In the genomic region with DNA sequence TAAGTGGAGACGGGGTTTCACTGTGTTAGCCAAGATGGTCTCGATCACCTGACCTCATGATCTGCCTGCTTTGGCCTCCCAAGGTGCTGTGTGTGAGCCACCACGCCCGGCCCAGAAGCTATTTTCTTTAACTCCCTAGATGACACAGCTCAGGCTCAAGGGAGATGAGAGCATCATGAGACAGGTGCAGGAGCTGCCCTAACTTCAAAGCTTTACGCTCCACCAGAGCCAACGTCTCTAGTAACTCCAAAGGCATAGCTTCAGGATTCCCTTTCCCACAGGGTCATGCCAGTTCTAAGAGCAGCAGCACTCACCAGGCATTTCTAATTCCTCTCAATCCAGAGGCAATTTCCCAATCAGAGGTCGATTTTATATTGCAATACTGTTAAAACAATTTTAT, we compare ENCODE assay signal across 26 cellular contexts. TPM values are rescaled to one million over a fixed set of nuclear protein-coding genes. Genes with fewer than 3 reads are reported as not detected.
DNase-seq lines count a peak whose midpoint lies in the region; ATAC-seq and TF ChIP-seq lines count a peak whose summit lies in the region.
"Had no signal": no experiment of that assay in that cellular context is flagged by ENCODE, and none has a peak within 500 bp of the region (broad histone marks: within the 10 kb centered on the region; RNA-seq: fewer than 3 reads in every experiment).

No MANE protein-coding gene starts in this region.

- H3K4me3 ChIP-seq in SJSA1 (no peak overlapping the region), fibroblast of villous mesenchyme (ENCODE audit: low read depth, low read length) (no peak overlapping the region), psoas muscle (no peak overlapping the region), left ventricle myocardium inferior (no peak overlapping the region)
- H3K4me3 ChIP-seq: ascending aorta, GM12878, left lung, testis, vagina had no signal

- 43 to 66% (median 48%) methylated on average over 7 of the region's 7 CpGs for WGBS in psoas muscle, 3 donors

- H3K36me3 ChIP-seq in SJSA1: peaks cover 19% of the 10 kb centered on the region
- peaks cover 0 to 7% of the 10 kb centered on the region in 2 donors for H3K36me3 ChIP-seq in psoas muscle (ENCODE audit: insufficient read depth in 1 of 2, low read depth in 1 of 2)
- H3K36me3 ChIP-seq in left ventricle myocardium inferior: peaks cover 8% of the 10 kb centered on the region
- H3K36me3 ChIP-seq: ascending aorta, vagina had no signal

- H3K4me1 Mint-ChIP-seq in Calu3 (ENCODE audit: low read depth, unreplicated experiment): peaks cover 8% of the 10 kb centered on the region

- ATAC-seq in psoas muscle: peak; percentile 31 to 62 (median 59)
- no peak for ATAC-seq in GM18870 (IDR thresholded peaks at IDR 0.05; ENCODE audit: unreplicated experiment)
- ATAC-seq: GM12878; left lung; PC-3; stimulated activated effector memory CD8-positive, alpha-beta T cell treated with anti-CD3 and anti-CD28 coated beads, Interleukin-12 subunit alpha, Interleukin-12 subunit beta, amount 100 ng/mL, for 72 hours had no signal

- H3K27me3 ChIP-seq in SJSA1 (replicated peaks): no peaks in the 10 kb centered on the region
- no peaks in the 10 kb centered on the region for H3K27me3 ChIP-seq in psoas muscle (ENCODE audit: insufficient read depth in 3 of 3, low read length in 2 of 3)
- no peaks in the 10 kb centered on the region for H3K27me3 ChIP-seq in left ventricle myocardium inferior (ENCODE audit: low read depth)
- H3K27me3 ChIP-seq: ascending aorta, left lung, testis, vagina had no signal

- H3K27ac ChIP-seq in SJSA1 (peak overlapping the region; percentile 99), psoas muscle (peak overlapping the region; percentile 56), left ventricle myocardium inferior (replicated peaks) (no peak overlapping the region)
- H3K27ac ChIP-seq: ascending aorta, left lung, testis, vagina had no signal

- TF ChIP-seq CTCF in Calu3 (IDR thresholded peaks at IDR 0.05; ENCODE audit: unreplicated experiment) (no peak), fibroblast of villous mesenchyme (IDR thresholded peaks at IDR 0.05; ENCODE audit: insufficient read depth, low read depth, low read length) (no peak), psoas muscle (IDR thresholded peaks at IDR 0.05) (no peak), left ventricle myocardium inferior (IDR thresholded peaks at IDR 0.05; ENCODE audit: borderline replicate concordance) (no peak)

- peak overlapping the region; percentile 6 for H3K27ac Mint-ChIP-seq in Calu3 (ENCODE audit: unreplicated experiment)
- H3K27ac Mint-ChIP-seq: activated naive CD4-positive, alpha-beta T cell treated with anti-CD3 and anti-CD28 coated beads, Interleukin-2, amount 10 ng/mL, durations not matched to agents 7 days and 5 days; mesothelial cell of epicardium had no signal

- H3K27me3 Mint-ChIP-seq in Calu3 (ENCODE audit: unreplicated experiment): no peaks in the 10 kb centered on the region
- H3K27me3 Mint-ChIP-seq: activated naive CD4-positive, alpha-beta T cell treated with anti-CD3 and anti-CD28 coated beads, Interleukin-2, amount 10 ng/mL, durations not matched to agents 7 days and 5 days; CD8-positive, alpha-beta memory T cell had no signal

- CTCF ChIA-PET in Calu3 (lab: Charles Lee): interaction anchor here (0.7 kb wide), 1 partner anchor 120 kb away, joined by 3 read pairs; no protein-coding TSS in a partner anchor

- H3K9me3 ChIP-seq in SJSA1 (replicated peaks): no peaks in the 10 kb centered on the region
- H3K9me3 ChIP-seq in psoas muscle: no peaks in the 10 kb centered on the region
- H3K9me3 ChIP-seq in left ventricle myocardium inferior (replicated peaks): no peaks in the 10 kb centered on the region
- H3K9me3 ChIP-seq: ascending aorta, left lung, testis, vagina had no signal

- BruUV-seq in Calu3 (replicated peaks; lab: Mats Ljungman, UMichigan): no TSS peak

- H3K4me1 ChIP-seq in SJSA1 (replicated peaks) (peaks cover 25% of the 10 kb centered on the region), psoas muscle (peaks cover 7% of the 10 kb centered on the region), left ventricle myocardium inferior (peaks cover 35% of the 10 kb centered on the region)
- H3K4me1 ChIP-seq: ascending aorta, left lung, testis, vagina had no signal

- H3K4me3 Mint-ChIP-seq in Calu3 (ENCODE audit: low read depth, unreplicated experiment): no peak overlapping the region
- H3K4me3 Mint-ChIP-seq: activated naive CD4-positive, alpha-beta T cell treated with anti-CD3 and anti-CD28 coated beads, Interleukin-2, amount 10 ng/mL, durations not matched to agents 7 days and 5 days; CD8-positive, alpha-beta memory T cell; mesothelial cell of epicardium; stimulated activated effector memory CD8-positive, alpha-beta T cell treated with anti-CD3 and anti-CD28 coated beads, Interleukin-12 subunit alpha, Interleukin-12 subunit beta, amount 100 ng/mL, for 72 hours had no signal

- no peaks in the 10 kb centered on the region for H3K9me3 Mint-ChIP-seq in Calu3 (ENCODE audit: low read depth, unreplicated experiment)
- H3K9me3 Mint-ChIP-seq: activated naive CD4-positive, alpha-beta T cell treated with anti-CD3 and anti-CD28 coated beads, Interleukin-2, amount 10 ng/mL, durations not matched to agents 7 days and 5 days; CD8-positive, alpha-beta memory T cell; mesothelial cell of epicardium; stimulated activated effector memory CD8-positive, alpha-beta T cell treated with anti-CD3 and anti-CD28 coated beads, Interleukin-12 subunit alpha, Interleukin-12 subunit beta, amount 100 ng/mL, for 72 hours had no signal

- DNase-seq in Calu3 (no peak), SJSA1 (ENCODE audit: low read depth in 1 of 2, low spot score in 2 of 2) (no peak), fibroblast of villous mesenchyme (ENCODE audit: low read depth) (peak; percentile 40), psoas muscle (no peak), EL (no peak), left ventricle myocardium inferior (no peak)
- DNase-seq: activated CD4-positive, alpha-beta T cell treated with anti-CD3 and anti-CD28 coated beads for 4 hours; activated naive CD4-positive, alpha-beta T cell treated with anti-CD3 and anti-CD28 coated beads, Interleukin-2, amount 10 ng/mL, durations not matched to agents 7 days and 5 days; activated T-cell treated with anti-CD3 and anti-CD28 coated beads, Interleukin-2, amount 50 U/mL, for 48 hours; CD8-positive, alpha-beta memory T cell; cerebellar nuclear complex; left lung; NCI-H1092 treated with DMSO at 0.1 percent for 48 hours; NCI-H2081; NCI-H446 treated with DMSO at 0.1 percent for 48 hours; PC-3; posterior cingulate gyrus; SIG-M5; stimulated activated CD4-positive, alpha-beta T cell treated with anti-CD3 and anti-CD28 coated beads, Interleukin-1b, Interleukin-23, amount 100 ng/mL, for 48 hours; testis had no signal

- H3K36me3 Mint-ChIP-seq in Calu3 (ENCODE audit: insufficient read depth, unreplicated experiment): no peaks in the 10 kb centered on the region

- intact Hi-C loops in Calu3 (cut with micrococcal nuclease; ENCODE audit: unreplicated experiment) (no loop called here), psoas muscle (cut with DNase I) (no loop called here), left ventricle myocardium inferior (cut with micrococcal nuclease) (no loop called here)

RNA-seq across cellular contexts. Expression of gene NDUFA12, which starts 21.0 kb away (rescaled TPM):
- total RNA-seq in Calu3 (2022) (157 and 165 TPM in 2 replicates), fibroblast of villous mesenchyme (108 and 137 TPM in 2 replicates), psoas muscle (100 to 1,000 TPM; 189 to 280 (median 220) TPM), left ventricle myocardium inferior (353 TPM)
- 283 and 390 TPM in 2 replicates for total RNA-seq in SJSA1 (2014; rRNA removed; shearing (Covaris generic))
- polyA plus RNA-seq in psoas muscle: 100 to 1,000 TPM; 254 to 389 (median 347) TPM
